ENCODE assay signal across 9 cellular contexts in genomic region chrX:57120619-57121161, GRCh38. TPM values are rescaled to one million over a fixed set of nuclear protein-coding genes. Genes with fewer than 3 reads are reported as not detected.
A peak's percentile ranks its signal among the peaks of the same experiment; 100 is the strongest.
DNase-seq lines count a peak whose midpoint lies in the region; ATAC-seq, FAIRE-seq and TF ChIP-seq lines count a peak whose summit lies in the region.
"Not testable (repeated sequence)": the region's sequence is repeated elsewhere in the genome, so short reads cannot be mapped to it uniquely, and the experiment has no call there.
"Had no signal": no experiment of that assay in that cellular context is flagged by ENCODE, and none has a peak within 500 bp of the region (broad histone marks: within the 10 kb centered on the region; RNA-seq: fewer than 3 reads in every experiment).

No MANE protein-coding gene starts in this region.

- peak overlapping the region; percentile 93 for H3K4me3 Mint-ChIP-seq in activated CD4-positive, alpha-beta T cell treated with anti-CD3 and anti-CD28 coated beads, Interleukin-2, amount 10 ng/mL, durations not matched to agents 24 days and 14 days
- H3K4me3 Mint-ChIP-seq in glutamatergic neuron (ENCODE audit: unreplicated experiment) (peak overlapping the region; percentile 89), type B pancreatic cell (peak overlapping the region; percentile 95)

- not testable (repeated sequence) for H3K9me2 ChIP-seq in DOHH2 (replicated peaks; ENCODE audit: control insufficient read depth, low read length)

- H3K9me3 Mint-ChIP-seq in activated CD4-positive, alpha-beta T cell treated with anti-CD3 and anti-CD28 coated beads, Interleukin-2, amount 10 ng/mL, durations not matched to agents 24 days and 14 days; glutamatergic neuron (ENCODE audit: unreplicated experiment); type B pancreatic cell: not testable (repeated sequence)

- not testable (repeated sequence) for H3K9me3 ChIP-seq in DOHH2 (ENCODE audit: control insufficient read depth, insufficient read depth, low read length); lower lobe of right lung; prostate gland

- DNase-seq in M059J (ENCODE audit: low read depth) (peak; percentile 2), glutamatergic neuron (peak; percentile 13)
- not testable (repeated sequence) for DNase-seq in activated CD4-positive, alpha-beta T cell treated with anti-CD3 and anti-CD28 coated beads, Interleukin-2, amount 10 ng/mL, durations not matched to agents 24 days and 14 days; bronchial epithelial cell (ENCODE audit: low read depth); lower lobe of right lung; prostate gland (ENCODE audit: low spot score); type B pancreatic cell (ENCODE audit: extremely low spot score, unreplicated experiment)

- H3K36me3 ChIP-seq in DOHH2 (ENCODE audit: control insufficient read depth, low read length); bronchial epithelial cell (ENCODE audit: control insufficient read depth, insufficient read depth, low read length); lower lobe of right lung; prostate gland: not testable (repeated sequence)

- TF ChIP-seq CTCF in DOHH2 (IDR thresholded peaks at IDR 0.05; ENCODE audit: low read depth, low read length, poor library complexity, severe bottlenecking); bronchial epithelial cell (IDR thresholded peaks at IDR 0.05; ENCODE audit: insufficient read depth, low read length, severe bottlenecking); glutamatergic neuron (IDR thresholded peaks at IDR 0.05; ENCODE audit: partially characterized antibody, unreplicated experiment); lower lobe of right lung (IDR thresholded peaks at IDR 0.05); prostate gland (IDR thresholded peaks at IDR 0.05); type B pancreatic cell (conservative IDR thresholded peaks at IDR 0.05): not testable (repeated sequence)

- H3K27ac Mint-ChIP-seq in activated CD4-positive, alpha-beta T cell treated with anti-CD3 and anti-CD28 coated beads, Interleukin-2, amount 10 ng/mL, durations not matched to agents 24 days and 14 days: peak overlapping the region; percentile 90
- H3K27ac Mint-ChIP-seq in glutamatergic neuron (ENCODE audit: unreplicated experiment) (peak overlapping the region; percentile 94), type B pancreatic cell (peak overlapping the region; percentile 94)

- not testable (repeated sequence) for H3K27ac ChIP-seq in DOHH2 (ENCODE audit: low read depth, low read length)
- peak overlapping the region; percentile 73 for H3K27ac ChIP-seq in lower lobe of right lung
- peak overlapping the region; percentile 63 to 67 for H3K27ac ChIP-seq in prostate gland

- not testable (repeated sequence) for TF ChIP-seq POLR2A in prostate gland (IDR thresholded peaks at IDR 0.05)

- not testable (repeated sequence) for H3K4me1 ChIP-seq in DOHH2 (ENCODE audit: control insufficient read depth, low read length); lower lobe of right lung; prostate gland (replicated peaks)

- peak overlapping the region; percentile 63 for H3K4me2 ChIP-seq in DOHH2 (ENCODE audit: low read length)

- not testable (repeated sequence) for H3F3A ChIP-seq in DOHH2 (ENCODE audit: control insufficient read depth, insufficient read depth)

- not testable (repeated sequence) for H3K27me3 ChIP-seq in DOHH2 (ENCODE audit: control insufficient read depth, low read length); bronchial epithelial cell (ENCODE audit: control insufficient read depth, insufficient read depth, low read length); lower lobe of right lung (ENCODE audit: low read depth); prostate gland (replicated peaks; ENCODE audit: insufficient read depth)

- intact Hi-C loops in activated CD4-positive, alpha-beta T cell treated with anti-CD3 and anti-CD28 coated beads, Interleukin-2, amount 10 ng/mL, durations not matched to agents 24 days and 14 days (cut with micrococcal nuclease): loop anchor here (2.0 to 10.0 kb wide), 5 partner anchors 126 to 558 kb away; partner anchors contain the start of genes SPIN3, UBQLN2 and ZXDB
- intact Hi-C loops in lower lobe of right lung (cut with DNase I); prostate gland (cut with DNase I): not testable (repeated sequence)

- not testable (repeated sequence) for H3K27me3 Mint-ChIP-seq in activated CD4-positive, alpha-beta T cell treated with anti-CD3 and anti-CD28 coated beads, Interleukin-2, amount 10 ng/mL, durations not matched to agents 24 days and 14 days; glutamatergic neuron (ENCODE audit: unreplicated experiment); type B pancreatic cell

- H3K4me1 Mint-ChIP-seq in activated CD4-positive, alpha-beta T cell treated with anti-CD3 and anti-CD28 coated beads, Interleukin-2, amount 10 ng/mL, durations not matched to agents 24 days and 14 days; glutamatergic neuron (ENCODE audit: low read depth, unreplicated experiment); type B pancreatic cell (ENCODE audit: unreplicated experiment): not testable (repeated sequence)

- H4K20me1 ChIP-seq in DOHH2 (ENCODE audit: control insufficient read depth, insufficient read depth, low read depth, low read length): not testable (repeated sequence)

- H3K79me2 ChIP-seq in DOHH2 (ENCODE audit: control insufficient read depth, low read length): not testable (repeated sequence)

- H3K4me3 ChIP-seq in DOHH2 (ENCODE audit: low read length) (peak overlapping the region; percentile 74), bronchial epithelial cell (ENCODE audit: low read depth, low read length) (peak overlapping the region; percentile 81), lower lobe of right lung (peak overlapping the region; percentile 64), prostate gland (peak overlapping the region; percentile 43 to 44)

- 1% methylated on average over 11 of the region's 12 CpGs for WGBS in prostate gland

- peaks cover 17% of the 10 kb centered on the region for H3K36me3 Mint-ChIP-seq in activated CD4-positive, alpha-beta T cell treated with anti-CD3 and anti-CD28 coated beads, Interleukin-2, amount 10 ng/mL, durations not matched to agents 24 days and 14 days (ENCODE audit: low read depth)
- H3K36me3 Mint-ChIP-seq in glutamatergic neuron (ENCODE audit: unreplicated experiment); type B pancreatic cell: not testable (repeated sequence)

- not testable (repeated sequence) for FAIRE-seq in bronchial epithelial cell (lab: Jason Lieb, UNC)

- ATAC-seq in lower lobe of right lung: peak in 1 of 2 donors; percentile 29

RNA-seq across cellular contexts. Expression of gene SPIN2B, which starts 0.7 kb away (rescaled TPM):
- 12.0 and 15.3 TPM in 2 replicates for total RNA-seq in M059J (2014; rRNA removed; shearing (Covaris generic))
- 8.7 and 9.5 TPM in 2 replicates for total RNA-seq in activated CD4-positive, alpha-beta T cell treated with anti-CD3 and anti-CD28 coated beads, Interleukin-2, amount 10 ng/mL, durations not matched to agents 24 days and 14 days
- total RNA-seq in bronchial epithelial cell: 0.79 and 5.2 TPM in 2 replicates
- total RNA-seq in glutamatergic neuron (ENCODE audit: unreplicated experiment): 20.1 TPM
- 9.8 TPM for total RNA-seq in lower lobe of right lung
- total RNA-seq in prostate gland: 10 to 100 TPM in 1 of 2 donors, 1 to 10 TPM in 1; 6.0 to 10.6 TPM
- 12.0 and 16.4 TPM in 2 replicates for total RNA-seq in type B pancreatic cell (ENCODE audit: low replicate concordance)

RNA-seq across cellular contexts. Expression of gene SPIN2A, which starts 16.5 kb away (rescaled TPM):
- not detected in 2 replicates for total RNA-seq in M059J (2014; rRNA removed; shearing (Covaris generic))
- total RNA-seq in activated CD4-positive, alpha-beta T cell treated with anti-CD3 and anti-CD28 coated beads, Interleukin-2, amount 10 ng/mL, durations not matched to agents 24 days and 14 days: 0.66 and 1.0 TPM in 2 replicates
- 0.13 TPM in 1 of 2 replicates, not detected in the other for total RNA-seq in bronchial epithelial cell
- total RNA-seq in glutamatergic neuron (ENCODE audit: unreplicated experiment): 1.5 TPM
- total RNA-seq in lower lobe of right lung: 0.74 TPM
- 1 to 10 TPM in 1 of 2 donors, under 1 TPM in 1; 0.23 to 1.1 TPM for total RNA-seq in prostate gland
- 1.1 and 2.6 TPM in 2 replicates for total RNA-seq in type B pancreatic cell (ENCODE audit: low replicate concordance)
- total RNA-seq: Daoy had no signal
